Comparison of ENCODE assay signal across 29 cellular contexts in the genomic region with DNA sequence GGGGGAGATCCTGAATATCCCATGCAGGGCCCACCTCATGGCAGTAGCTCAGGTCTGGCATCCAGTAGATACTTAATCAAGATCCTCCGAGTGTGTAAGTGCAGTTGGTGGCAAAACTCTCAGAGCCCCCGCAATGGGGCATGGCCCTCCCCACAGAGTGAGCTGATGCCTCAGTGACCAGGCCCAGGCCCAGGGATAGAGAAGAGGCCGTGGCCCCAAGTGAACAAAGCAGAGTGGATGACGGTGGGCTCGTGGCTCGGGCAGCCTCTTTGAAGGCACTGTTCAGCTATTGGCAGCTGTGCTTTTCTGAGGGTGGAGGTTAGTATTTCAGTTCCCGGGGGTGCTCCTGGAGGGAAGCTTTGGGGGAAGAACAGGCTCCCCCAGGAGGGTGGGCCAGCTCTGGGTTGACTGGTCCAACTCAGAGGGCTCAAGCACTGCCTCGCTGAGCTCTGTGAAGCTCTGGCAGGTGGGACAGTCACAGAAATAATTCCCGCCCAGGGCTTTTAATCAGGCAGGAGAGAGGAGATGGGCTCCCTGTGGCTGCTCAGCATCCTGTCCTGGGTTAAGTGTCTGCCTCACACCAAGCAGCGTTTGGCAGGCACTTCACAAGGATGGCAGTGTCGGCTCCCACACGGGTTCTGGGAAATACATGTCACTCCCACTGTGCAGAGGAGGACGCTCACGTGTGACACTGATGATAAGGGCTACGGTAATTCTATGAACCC.
"Had no signal": no experiment of that assay in that cellular context is flagged by ENCODE, and none has a peak within 500 bp of the region (broad histone marks: within the 10 kb centered on the region; RNA-seq: fewer than 3 reads in every experiment).

No MANE protein-coding gene starts in this region.

- H3K9ac ChIP-seq: neural progenitor cell had no signal

- H3K27ac ChIP-seq: gastrocnemius medialis, neural progenitor cell, right lobe of liver, thoracic aorta, uterus had no signal

- H3K4me3 ChIP-seq: gastrocnemius medialis, neural progenitor cell, right lobe of liver, thoracic aorta, uterus had no signal

- H3K27me3 ChIP-seq: gastrocnemius medialis, neural progenitor cell, right lobe of liver, uterus had no signal

- H3K9me3 ChIP-seq: gastrocnemius medialis, right lobe of liver, thoracic aorta, uterus had no signal

- H3K27ac Mint-ChIP-seq: activated naive CD4-positive, alpha-beta T cell treated with anti-CD3 and anti-CD28 coated beads for 36 hours; activated T-helper 1 cell treated with anti-CD3 and anti-CD28 coated beads, Interleukin-12 subunit alpha, Interleukin-12 subunit beta, Interleukin-2, Interleukin-4 antibody, amounts not matched to agents 30 ng/mL and 10 ng/mL and 1 ng/mL, durations not matched to agents 14 hours and 24 hours and 36 hours; naive thymus-derived CD4-positive, alpha-beta T cell; neural progenitor cell had no signal

- H2AFZ ChIP-seq: neural progenitor cell had no signal

- FAIRE-seq: astrocyte, colon, endometrium, islet of Langerhans had no signal

- H3K4me3 Mint-ChIP-seq: activated naive CD4-positive, alpha-beta T cell treated with anti-CD3 and anti-CD28 coated beads for 36 hours; activated T-helper 1 cell treated with anti-CD3 and anti-CD28 coated beads, Interleukin-12 subunit alpha, Interleukin-12 subunit beta, Interleukin-2, Interleukin-4 antibody, amounts not matched to agents 30 ng/mL and 10 ng/mL and 1 ng/mL, durations not matched to agents 14 hours and 24 hours and 36 hours; naive thymus-derived CD4-positive, alpha-beta T cell; neural progenitor cell had no signal

- DNase-seq: activated CD4-positive, alpha-beta T cell treated with anti-CD3 and anti-CD28 coated beads for 48 hours; activated CD4-positive, alpha-beta T cell treated with anti-CD3 and anti-CD28 coated beads, Interleukin-2, amount 50 U/mL, for 48 hours; activated CD8-positive, alpha-beta memory T cell treated with anti-CD3 and anti-CD28 coated beads for 24 hours; activated effector memory CD4-positive, alpha-beta T cell treated with anti-CD3 and anti-CD28 coated beads, Interleukin-2, amount 50 U/mL, for 16 hours; activated naive CD4-positive, alpha-beta T cell treated with anti-CD3 and anti-CD28 coated beads for 36 hours; activated T-cell treated with anti-CD3 and anti-CD28 coated beads, Interleukin-2, amount 50 U/mL, for 1 hour; amniotic stem cell; caudate nucleus; dermis blood vessel endothelial cell; effector CD4-positive, alpha-beta T cell; gastrocnemius medialis; glutamatergic neuron; midbrain; naive thymus-derived CD4-positive, alpha-beta T cell; right lobe of liver; stimulated activated CD4-positive, alpha-beta T cell treated with anti-CD3 and anti-CD28 coated beads, Interleukin-12 subunit alpha, Interleukin-12 subunit beta, amount 100 ng/mL, for 4 hours; stimulated activated CD4-positive, alpha-beta T cell treated with anti-CD3 and anti-CD28 coated beads, Interleukin-4, amount 100 ng/mL, for 1 hour; stimulated activated naive CD8-positive, alpha-beta T cell treated with anti-CD3 and anti-CD28 coated beads, Interleukin-15, Interleukin-2, amounts not matched to agents 100 U/mL and 50 U/mL, for 24 hours; T-helper 2 cell; trophoblast cell; uterus had no signal

- H3K4me1 ChIP-seq: gastrocnemius medialis, right lobe of liver, uterus had no signal

- ATAC-seq: gastrocnemius medialis; naive thymus-derived CD4-positive, alpha-beta T cell; right lobe of liver; SK-N-SH treated with all-trans-retinoic acid at 6 μM for 48 hours; stimulated activated naive CD8-positive, alpha-beta T cell treated with anti-CD3 and anti-CD28 coated beads, Interleukin-15, Interleukin-2, amounts not matched to agents 100 U/mL and 50 U/mL, for 24 hours had no signal

- H3K4me1 Mint-ChIP-seq: naive thymus-derived CD4-positive, alpha-beta T cell; neural progenitor cell had no signal

- H3K36me3 ChIP-seq: gastrocnemius medialis, neural progenitor cell, right lobe of liver, thoracic aorta, uterus had no signal

- H3K36me3 Mint-ChIP-seq: naive thymus-derived CD4-positive, alpha-beta T cell; neural progenitor cell had no signal

- H3K4me2 ChIP-seq: neural progenitor cell had no signal

- H3K9me3 Mint-ChIP-seq: activated naive CD4-positive, alpha-beta T cell treated with anti-CD3 and anti-CD28 coated beads for 36 hours; activated T-helper 1 cell treated with anti-CD3 and anti-CD28 coated beads, Interleukin-12 subunit alpha, Interleukin-12 subunit beta, Interleukin-2, Interleukin-4 antibody, amounts not matched to agents 30 ng/mL and 10 ng/mL and 1 ng/mL, durations not matched to agents 14 hours and 24 hours and 36 hours had no signal
